In the genomic region with DNA sequence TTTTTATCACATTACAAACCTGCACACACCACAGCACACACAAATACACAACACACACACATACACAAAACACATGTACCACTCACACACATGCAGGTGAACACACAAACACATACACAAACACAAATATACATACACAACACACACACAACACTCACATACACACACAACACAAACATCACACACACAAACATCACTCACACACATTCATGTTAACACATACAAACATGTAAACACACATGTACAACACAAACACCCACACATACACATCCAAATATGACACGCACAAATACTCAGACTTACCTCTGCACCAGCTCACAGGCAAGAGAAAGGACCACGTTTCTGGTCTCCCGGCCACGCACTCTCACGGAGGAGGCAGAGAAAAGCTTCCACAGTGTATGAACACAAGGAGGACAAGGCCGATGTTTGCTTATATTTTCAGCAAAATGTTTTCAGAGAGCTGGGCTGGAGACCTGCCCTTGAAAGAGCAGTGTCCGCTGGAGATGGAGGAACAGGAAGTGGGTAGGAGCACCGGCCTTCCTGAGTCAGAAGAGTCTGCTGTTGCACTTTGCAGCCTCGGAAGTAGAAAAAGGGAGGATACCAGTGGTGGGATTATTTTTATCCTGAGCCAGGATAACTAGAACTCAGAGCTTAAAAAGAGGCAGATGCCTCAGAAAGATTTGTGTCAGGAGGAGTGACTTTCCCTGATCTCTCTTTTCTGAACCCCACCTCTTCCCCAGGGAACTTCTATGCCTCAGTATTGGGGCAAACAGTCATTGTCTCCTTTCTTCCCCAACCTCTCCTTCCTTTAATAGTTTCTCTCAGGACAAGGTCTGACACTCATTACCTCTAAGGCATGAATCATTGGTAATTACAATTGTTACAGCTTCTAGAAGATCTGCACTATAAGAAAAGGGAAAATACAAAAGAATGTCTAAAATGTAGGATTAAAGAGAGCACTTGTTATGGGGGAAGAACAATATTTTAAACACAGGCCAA, we compare ENCODE assay signal across 8 cellular contexts. TPM values are rescaled to one million over a fixed set of nuclear protein-coding genes. Genes with fewer than 3 reads are reported as not detected.
DNase-seq lines count a peak whose midpoint lies in the region; ATAC-seq and TF ChIP-seq lines count a peak whose summit lies in the region.

TSS of gene GIMAP6 (minus strand) at position 520 of the 999 bp plus-strand sequence. CDS start 2,243 bp downstream, outside the sequence.

- WGBS in transverse colon (ENCODE audit: low coverage in 1 of 2), 2 donors, result 38 to 64% methylated on average over 3 to 9 of the region's 9 CpGs

- in situ Hi-C loops in transverse colon (cut with MboI; ENCODE audit: low pct_ligation_motif_present in 1 of 4, low pct_unique_long_range_greater_than_20kb in 1 of 4, low sequenced_read_pairs in 3 of 4), result no loop called here

- DNase-seq in CMK (ENCODE audit: low read depth) (peak; percentile 25), NOMO-1 treated with DMSO at 0.1 percent for 48 hours (lab: John Stamatoyannopoulos, UW; ENCODE audit: unreplicated experiment) (peak; percentile 20), mucosa of descending colon (peak in 1 of 3 donors; percentile 23), transverse colon (peak; percentile 25), BE2C (no peak), DMS153 treated with DMSO at 0.1 percent for 48 hours (lab: John Stamatoyannopoulos, UW; ENCODE audit: unreplicated experiment) (no peak)
- peak; percentile 62 for DNase-seq in activated naive CD4-positive, alpha-beta T cell treated with anti-CD3 and anti-CD28 coated beads, Interleukin-2, amount 10 ng/mL, durations not matched to agents 7 days and 5 days

- H3K9me3 ChIP-seq in mucosa of descending colon (no peaks in the 10 kb centered on the region), transverse colon (no peaks in the 10 kb centered on the region), BE2C (no peaks in the 10 kb centered on the region)

- no peaks in the 10 kb centered on the region for H3K27me3 ChIP-seq in transverse colon
- H3K27me3 ChIP-seq in BE2C, result no peaks in the 10 kb centered on the region

- peak; percentile 83 for ATAC-seq in GM21576 (IDR thresholded peaks at IDR 0.05; ENCODE audit: unreplicated experiment)
- peak; percentile 72 for ATAC-seq in mucosa of descending colon

- H3K9me3 Mint-ChIP-seq in activated naive CD4-positive, alpha-beta T cell treated with anti-CD3 and anti-CD28 coated beads, Interleukin-2, amount 10 ng/mL, durations not matched to agents 7 days and 5 days, result peaks cover 31% of the 10 kb centered on the region

- peak within 1 kb of the TSS; percentile 83 for H3K4me3 Mint-ChIP-seq in activated naive CD4-positive, alpha-beta T cell treated with anti-CD3 and anti-CD28 coated beads, Interleukin-2, amount 10 ng/mL, durations not matched to agents 7 days and 5 days

- H3K27ac Mint-ChIP-seq in activated naive CD4-positive, alpha-beta T cell treated with anti-CD3 and anti-CD28 coated beads, Interleukin-2, amount 10 ng/mL, durations not matched to agents 7 days and 5 days, result peak within 1 kb of the TSS; percentile 86

- peaks cover 73% of the 10 kb centered on the region for H3K36me3 Mint-ChIP-seq in activated naive CD4-positive, alpha-beta T cell treated with anti-CD3 and anti-CD28 coated beads, Interleukin-2, amount 10 ng/mL, durations not matched to agents 7 days and 5 days

- H3K36me3 ChIP-seq in mucosa of descending colon (ENCODE audit: low read depth) (no peaks in the 10 kb centered on the region), transverse colon (no peaks in the 10 kb centered on the region), BE2C (no peaks in the 10 kb centered on the region)

- H3K27me3 Mint-ChIP-seq in activated naive CD4-positive, alpha-beta T cell treated with anti-CD3 and anti-CD28 coated beads, Interleukin-2, amount 10 ng/mL, durations not matched to agents 7 days and 5 days, result no peaks in the 10 kb centered on the region

- peak within 1 kb of the TSS; percentile 58 to 70 (median 64) for H3K27ac ChIP-seq in transverse colon

- TF ChIP-seq CTCF in mucosa of descending colon (IDR thresholded peaks at IDR 0.05) (no peak), transverse colon (IDR thresholded peaks at IDR 0.05) (no peak), BE2C (IDR thresholded peaks at IDR 0.05; ENCODE audit: low read depth, low read length) (no peak)

- intact Hi-C loops in mucosa of descending colon (cut with DNase I, micrococcal nuclease) (no loop called here), transverse colon (cut with DNase I; ENCODE audit: low total_unique reads) (no loop called here)

- no peak for TF ChIP-seq EP300 in transverse colon (IDR thresholded peaks at IDR 0.05; ENCODE audit: low read depth)

- no peak for TF ChIP-seq POLR2A in transverse colon (IDR thresholded peaks at IDR 0.05)

- H3K4me1 Mint-ChIP-seq in activated naive CD4-positive, alpha-beta T cell treated with anti-CD3 and anti-CD28 coated beads, Interleukin-2, amount 10 ng/mL, durations not matched to agents 7 days and 5 days, result peaks cover 66% of the 10 kb centered on the region

- no peak within 1 kb of the TSS for H3K4me3 ChIP-seq in mucosa of descending colon
- peak within 1 kb of the TSS in 3 of 4 donors; percentile 14 to 28 (median 22) for H3K4me3 ChIP-seq in transverse colon
- no peak within 1 kb of the TSS for H3K4me3 ChIP-seq in BE2C (ENCODE audit: low read depth, low read length)

- CTCF ChIA-PET in activated naive CD4-positive, alpha-beta T cell treated with anti-CD3 and anti-CD28 coated beads, Interleukin-2, amount 10 ng/mL, durations not matched to agents 7 days and 5 days (lab: Charles Lee), result interaction anchor here (0.7 to 1.9 kb wide), 13 partner anchors 24 to 211 kb away, joined by 3 to 18 read pairs (median 3); partner anchors contain the start of genes GIMAP1, GIMAP4 and GIMAP8

- peaks cover 10% of the 10 kb centered on the region for H3K4me1 ChIP-seq in mucosa of descending colon (ENCODE audit: low read depth)
- no peaks in the 10 kb centered on the region for H3K4me1 ChIP-seq in transverse colon
- no peaks in the 10 kb centered on the region for H3K4me1 ChIP-seq in BE2C

RNA-seq across cellular contexts. Expression of gene GIMAP6, which starts in this region (rescaled TPM):
- total RNA-seq in mucosa of descending colon, result 10 to 100 TPM in 2 of 3 donors, 1 to 10 TPM in 1; 7.5 to 14.9 (median 13.2) TPM
- 10 to 100 TPM in 1 of 4 donors, 1 to 10 TPM in 3; 2.2 to 11.7 (median 6.9) TPM for total RNA-seq in transverse colon
- polyA plus RNA-seq in BE2C (2012; ENCODE audit: insufficient read depth, insufficient read length, low read depth), result 0.22 TPM

Comparison
In these comparisons a context has a peak if more than half of its experiments do, and no peak if none do; other contexts are left out.
1. DNase-seq: peak in CMK (single experiment), NOMO-1 treated with DMSO at 0.1 percent for 48 hours (single experiment), activated naive CD4-positive, alpha-beta T cell treated with anti-CD3 and anti-CD28 coated beads, Interleukin-2, amount 10 ng/mL, durations not matched to agents 7 days and 5 days (single experiment) and transverse colon (single experiment); none in BE2C (single experiment) and DMS153 treated with DMSO at 0.1 percent for 48 hours (single experiment).
2. H3K4me3 ChIP-seq: peak in transverse colon (3 of 4); none in mucosa of descending colon (single experiment) and BE2C (single experiment).